In genomic region chr2:100981011-100981410, GRCh38 we compare ENCODE assay signal across 21 cellular contexts. TPM values are rescaled to one million over a fixed set of nuclear protein-coding genes. Genes with fewer than 3 reads are reported as not detected.
DNase-seq lines count a peak whose midpoint lies in the region; ATAC-seq and TF ChIP-seq lines count a peak whose summit lies in the region.
"Had no signal": no experiment of that assay in that cellular context is flagged by ENCODE, and none has a peak within 500 bp of the region (broad histone marks: within the 10 kb centered on the region; RNA-seq: fewer than 3 reads in every experiment).

No MANE protein-coding gene starts in this region.

- peak overlapping the region; percentile 81 for H2AFZ ChIP-seq in neural progenitor cell (replicated peaks)

- H3K27me3 Mint-ChIP-seq in endodermal cell (ENCODE audit: insufficient read depth) (peaks cover 1% of the 10 kb centered on the region), neural progenitor cell (ENCODE audit: insufficient read depth, low read depth) (no peaks in the 10 kb centered on the region), natural killer cell (ENCODE audit: low read depth in 2 of 2) (peaks cover 6 to 15% of the 10 kb centered on the region in 2 donors)

- H3K27me3 ChIP-seq in BLaER1 (no peaks in the 10 kb centered on the region), endodermal cell (ENCODE audit: control insufficient read depth, insufficient read depth, low read length, poor library complexity, severe bottlenecking) (no peaks in the 10 kb centered on the region), neural progenitor cell (no peaks in the 10 kb centered on the region)
- H3K27me3 ChIP-seq: BE2C, Peyer's patch had no signal

- H4K20me1 ChIP-seq in BLaER1 = no peaks in the 10 kb centered on the region
- H4K20me1 ChIP-seq in neural progenitor cell (ENCODE audit: low read depth) = no peaks in the 10 kb centered on the region

- no peaks in the 10 kb centered on the region for H3K79me2 ChIP-seq in neural progenitor cell (ENCODE audit: low read depth)

- no peak for DNase-seq in endodermal cell
- DNase-seq in neural progenitor cell (ENCODE audit: low spot score) = no peak
- DNase-seq in NOMO-1 treated with dmso at 0.1 percent for 144 hours (lab: John Stamatoyannopoulos, UW; ENCODE audit: unreplicated experiment) = no peak
- no peak for DNase-seq in GDM1 (lab: John Stamatoyannopoulos, UW)
- no peak for DNase-seq in natural killer cell
- DNase-seq: BE2C; CD4-positive, alpha-beta memory T cell; H7; IMR-90; Karpas-422; NCI-H1048; NCI-H1436; NCI-H2029; NCI-H345; NCI-H526; Right ventricle myocardium superior had no signal

- peaks cover 12% of the 10 kb centered on the region for H3F3A ChIP-seq in neural progenitor cell (ENCODE audit: low read depth)

- H3K4me3 Mint-ChIP-seq in endodermal cell (no peak overlapping the region), neural progenitor cell (peak overlapping the region; percentile 2), natural killer cell (no peak overlapping the region)
- H3K4me3 Mint-ChIP-seq: CD4-positive, alpha-beta memory T cell had no signal

- ATAC-seq in GM19397 (IDR thresholded peaks at IDR 0.05; ENCODE audit: unreplicated experiment) (no peak), natural killer cell (no peak)

- H3K27ac ChIP-seq in BLaER1 (0 out of 2 replicates have a peak overlapping the region, but pooled peaks have one; percentile 13), KOPT-K1 (ENCODE audit: low read depth, low read length, poor library complexity, severe bottlenecking) (peak overlapping the region; percentile 4), endodermal cell (ENCODE audit: low read depth, low read length) (peak overlapping the region; percentile 49), neural progenitor cell (peak overlapping the region; percentile 27)
- H3K27ac ChIP-seq: HL-60, Peyer's patch had no signal

- H3K9me3 ChIP-seq in BLaER1 (no peaks in the 10 kb centered on the region), KOPT-K1 (ENCODE audit: insufficient read depth, low read length, poor library complexity, severe bottlenecking) (no peaks in the 10 kb centered on the region), endodermal cell (ENCODE audit: control insufficient read depth, low read length) (no peaks in the 10 kb centered on the region), neural progenitor cell (ENCODE audit: low read depth) (no peaks in the 10 kb centered on the region)
- H3K9me3 ChIP-seq: BE2C, Peyer's patch had no signal

- H3K4me1 Mint-ChIP-seq in endodermal cell (peaks cover 1% of the 10 kb centered on the region), neural progenitor cell (peaks cover 37% of the 10 kb centered on the region), natural killer cell (peaks cover 0 to 7% of the 10 kb centered on the region in 2 donors)

- H3K4me2 ChIP-seq in BLaER1 = no peak overlapping the region
- H3K4me2 ChIP-seq in neural progenitor cell = peak overlapping the region; percentile 57

- H3K9ac ChIP-seq in BLaER1 = no peak overlapping the region
- no peak overlapping the region for H3K9ac ChIP-seq in endodermal cell (ENCODE audit: extremely low read depth, low read length, poor library complexity, severe bottlenecking)
- no peak overlapping the region for H3K9ac ChIP-seq in neural progenitor cell

- H3K4me1 ChIP-seq in BLaER1 (peaks cover 48% of the 10 kb centered on the region), endodermal cell (ENCODE audit: control insufficient read depth, insufficient read depth, low read length) (no peaks in the 10 kb centered on the region), neural progenitor cell (peaks cover 18% of the 10 kb centered on the region)
- H3K4me1 ChIP-seq: BE2C had no signal

- TF ChIP-seq CTCF in endodermal cell (conservative IDR thresholded peaks at IDR 0.05) (no peak), neural progenitor cell (IDR thresholded peaks at IDR 0.05) (no peak), natural killer cell (IDR thresholded peaks at IDR 0.05) (no peak)

- H3K27ac Mint-ChIP-seq in endodermal cell = no peak overlapping the region
- H3K27ac Mint-ChIP-seq in neural progenitor cell = peak overlapping the region; percentile 6
- no peak overlapping the region for H3K27ac Mint-ChIP-seq in natural killer cell

- intact Hi-C loops in natural killer cell (cut with micrococcal nuclease) = no loop called here

- H3K36me3 Mint-ChIP-seq in endodermal cell (ENCODE audit: low read depth) = no peaks in the 10 kb centered on the region
- no peaks in the 10 kb centered on the region for H3K36me3 Mint-ChIP-seq in neural progenitor cell
- no peaks in the 10 kb centered on the region for H3K36me3 Mint-ChIP-seq in natural killer cell
- H3K36me3 Mint-ChIP-seq: CD4-positive, alpha-beta memory T cell had no signal

- H3K4me3 ChIP-seq in BLaER1 (no peak overlapping the region), endodermal cell (ENCODE audit: low read length) (no peak overlapping the region), neural progenitor cell (no peak overlapping the region)
- H3K4me3 ChIP-seq: Peyer's patch had no signal

- H3K9me3 Mint-ChIP-seq in endodermal cell (no peaks in the 10 kb centered on the region), neural progenitor cell (no peaks in the 10 kb centered on the region), natural killer cell (no peaks in the 10 kb centered on the region)
- H3K9me3 Mint-ChIP-seq: CD4-positive, alpha-beta memory T cell had no signal

- no peaks in the 10 kb centered on the region for H3K36me3 ChIP-seq in BLaER1
- H3K36me3 ChIP-seq in KOPT-K1 (ENCODE audit: insufficient read depth, low read length) = peaks cover 30% of the 10 kb centered on the region
- no peaks in the 10 kb centered on the region for H3K36me3 ChIP-seq in endodermal cell (ENCODE audit: control insufficient read depth, insufficient read depth, low read length)
- no peaks in the 10 kb centered on the region for H3K36me3 ChIP-seq in neural progenitor cell
- H3K36me3 ChIP-seq: BE2C had no signal

- 63 to 80% methylated on average over 1 to 2 of the region's 2 CpGs for whole genome bisulfite sequencing in endodermal cell (ENCODE audit: insufficient coverage in 1 of 2, insufficient read length in 1 of 2), 2 experiments

RNA-seq across cellular contexts. Expression of gene RPL31, which starts 21.1 kb away (rescaled TPM):
- total RNA-seq in endodermal cell (1,000 to 10,000 TPM; 1,597 to 1,823 TPM), neural progenitor cell (ENCODE audit: low replicate concordance) (2,151 and 2,596 TPM in 2 replicates), natural killer cell (100 to 1,000 TPM; 797 to 996 (median 940) TPM)
- polyA plus RNA-seq in endodermal cell (2013, experiment 1 of 2) = 2,538 TPM
- 2,476 TPM for polyA plus RNA-seq in endodermal cell (2013, experiment 2 of 2)
